Comparison of ENCODE assay signal across 23 cellular contexts in genomic region chr1:178266619-178267066, GRCh38.
A peak's percentile ranks its signal among the peaks of the same experiment; 100 is the strongest.
DNase-seq lines count a peak whose midpoint lies in the region; ATAC-seq and TF ChIP-seq lines count a peak whose summit lies in the region.
"Had no signal": no experiment of that assay in that cellular context is flagged by ENCODE, and none has a peak within 500 bp of the region (broad histone marks: within the 10 kb centered on the region; RNA-seq: fewer than 3 reads in every experiment).

No MANE protein-coding gene starts in this region.

- H3K9me3 ChIP-seq in Caco-2 (no peaks in the 10 kb centered on the region), HUES64 (ENCODE audit: insufficient read depth, low read depth, low read length) (no peaks in the 10 kb centered on the region), ectodermal cell (ENCODE audit: control insufficient read depth, low read length) (no peaks in the 10 kb centered on the region), upper lobe of left lung (no peaks in the 10 kb centered on the region)
- H3K9me3 ChIP-seq: body of pancreas, heart right ventricle had no signal

- H3K9ac ChIP-seq in HUES64 (ENCODE audit: low read depth, low read length): peak overlapping the region; percentile 74

- TF ChIP-seq EP300 in upper lobe of left lung (IDR thresholded peaks at IDR 0.05): no peak

- CTCF ChIA-PET in Caco-2 (lab: Charles Lee): no interaction called here

- H3K4me1 ChIP-seq in Caco-2: peaks cover 64% of the 10 kb centered on the region
- peaks cover 85% of the 10 kb centered on the region for H3K4me1 ChIP-seq in HUES64 (ENCODE audit: insufficient read depth, low read length)
- peaks cover 17% of the 10 kb centered on the region for H3K4me1 ChIP-seq in ectodermal cell (ENCODE audit: control insufficient read depth, insufficient read depth, low read length)
- H3K4me1 ChIP-seq in upper lobe of left lung: peaks cover 0 to 15% (median 6%) of the 10 kb centered on the region in 4 donors

- H3K27ac ChIP-seq in HUES64 (ENCODE audit: low read depth, low read length): peak overlapping the region; percentile 94
- peak overlapping the region; percentile 38 for H3K27ac ChIP-seq in ectodermal cell (ENCODE audit: insufficient read depth, low read depth, low read length, poor library complexity, severe bottlenecking)
- no peak overlapping the region for H3K27ac ChIP-seq in upper lobe of left lung
- H3K27ac ChIP-seq: body of pancreas, C4-2B had no signal

- DNase-seq in Caco-2 (no peak), iPS-NIHi7 (ENCODE audit: extremely low spot score) (peak; percentile 52), upper lobe of left lung (no peak), G401 (ENCODE audit: low spot score) (no peak), Right ventricle myocardium superior (no peak)
- DNase-seq: activated CD4-positive, alpha-beta T cell treated with anti-CD3 and anti-CD28 coated beads, Interleukin-2, amount 10 ng/mL, durations not matched to agents 7 days and 5 days; activated naive CD8-positive, alpha-beta T cell treated with anti-CD3 and anti-CD28 coated beads, Interleukin-2, amount 50 U/mL, for 24 hours; body of pancreas; heart right ventricle; midbrain; NCI-H1092 treated with DMSO at 0.1 percent for 48 hours; NCI-H2081; NCI-H524; posterior cingulate gyrus; SIG-M5 had no signal

- POLR2A ChIA-PET in Caco-2 (lab: Charles Lee): interaction anchor here (0.6 kb wide), 1 partner anchor 1610 kb away, joined by 4 read pairs; no protein-coding TSS in a partner anchor

- TF ChIP-seq CTCF in Caco-2 (IDR thresholded peaks at IDR 0.05; ENCODE audit: insufficient read depth in 1 of 2, low read depth in 1 of 2, low read length in 1 of 2, severe bottlenecking in 1 of 2, unreplicated experiment in 1 of 2): no peak
- no peak for TF ChIP-seq CTCF in upper lobe of left lung (IDR thresholded peaks at IDR 0.05)

- in situ Hi-C loops in G401 (cut with HindIII; ENCODE audit: low sequenced_read_pairs): no loop called here

- H3K27me3 ChIP-seq in Caco-2 (replicated peaks; ENCODE audit: control insufficient read depth, insufficient read depth, low read length) (no peaks in the 10 kb centered on the region), HUES64 (ENCODE audit: insufficient read depth, low read length) (no peaks in the 10 kb centered on the region), ectodermal cell (ENCODE audit: control insufficient read depth, insufficient read depth, low read length, poor library complexity, severe bottlenecking) (no peaks in the 10 kb centered on the region), upper lobe of left lung (no peaks in the 10 kb centered on the region)
- H3K27me3 ChIP-seq: body of pancreas, heart right ventricle had no signal

- intact Hi-C loops in Caco-2 (cut with micrococcal nuclease; ENCODE audit: unreplicated experiment): loop anchor here (1.0 kb wide), 1 partner anchor 140 kb away; no protein-coding TSS in a partner anchor
- intact Hi-C loops in Right ventricle myocardium superior (cut with DNase I): no loop called here

- BruUV-seq in Caco-2 (replicated peaks; lab: Mats Ljungman, UMichigan): no TSS peak

- peak overlapping the region; percentile 96 for H3K27ac Mint-ChIP-seq in Caco-2 (ENCODE audit: unreplicated experiment)
- H3K27ac Mint-ChIP-seq: activated CD4-positive, alpha-beta T cell treated with anti-CD3 and anti-CD28 coated beads, Interleukin-2, amount 10 ng/mL, durations not matched to agents 7 days and 5 days; activated naive CD8-positive, alpha-beta T cell treated with anti-CD3 and anti-CD28 coated beads, Interleukin-2, amount 50 U/mL, for 24 hours; natural killer cell treated with Interleukin-12 subunit alpha and Interleukin-12 subunit beta and Interleukin-15 and Interleukin-18, amount 100 ng/mL, for 72 hours; T-helper 1 cell treated with Interleukin-12 subunit alpha and Interleukin-12 subunit beta and Interleukin-4 antibody, amounts not matched to agents 30 μg/mL and 1 μg/mL, for 36 hours had no signal

- WGBS in HUES64: 6% methylated on average over 4 of the region's 4 CpGs
- WGBS in ectodermal cell, 2 experiments: 14 to 20% methylated on average over 4 of the region's 4 CpGs
- whole genome bisulfite sequencing in upper lobe of left lung, 2 donors: 87 to 94% methylated on average over 4 of the region's 4 CpGs

- peaks cover 26% of the 10 kb centered on the region for H3K9me3 Mint-ChIP-seq in Caco-2 (ENCODE audit: unreplicated experiment)
- H3K9me3 Mint-ChIP-seq: activated CD4-positive, alpha-beta T cell treated with anti-CD3 and anti-CD28 coated beads, Interleukin-2, amount 10 ng/mL, durations not matched to agents 7 days and 5 days; activated naive CD8-positive, alpha-beta T cell treated with anti-CD3 and anti-CD28 coated beads, Interleukin-2, amount 50 U/mL, for 24 hours; T-helper 1 cell treated with Interleukin-12 subunit alpha and Interleukin-12 subunit beta and Interleukin-4 antibody, amounts not matched to agents 30 μg/mL and 1 μg/mL, for 36 hours had no signal

- ATAC-seq in upper lobe of left lung (ENCODE audit: low FRiP score in 2 of 2) (no peak), Right ventricle myocardium superior (ENCODE audit: poor library complexity) (no peak), HG02759 (IDR thresholded peaks at IDR 0.05; ENCODE audit: unreplicated experiment) (no peak)
- ATAC-seq: activated naive CD8-positive, alpha-beta T cell treated with anti-CD3 and anti-CD28 coated beads, Interleukin-2, amount 50 U/mL, for 24 hours; body of pancreas; GM12878; heart right ventricle; natural killer cell treated with Interleukin-12 subunit alpha and Interleukin-12 subunit beta and Interleukin-15 and Interleukin-18, amount 100 ng/mL, for 72 hours; sciatic nerve had no signal

- no peak overlapping the region for H3K4me3 Mint-ChIP-seq in Caco-2 (ENCODE audit: unreplicated experiment)
- H3K4me3 Mint-ChIP-seq: activated CD4-positive, alpha-beta T cell treated with anti-CD3 and anti-CD28 coated beads, Interleukin-2, amount 10 ng/mL, durations not matched to agents 7 days and 5 days; activated naive CD8-positive, alpha-beta T cell treated with anti-CD3 and anti-CD28 coated beads, Interleukin-2, amount 50 U/mL, for 24 hours; natural killer cell treated with Interleukin-12 subunit alpha and Interleukin-12 subunit beta and Interleukin-15 and Interleukin-18, amount 100 ng/mL, for 72 hours; T-helper 1 cell treated with Interleukin-12 subunit alpha and Interleukin-12 subunit beta and Interleukin-4 antibody, amounts not matched to agents 30 μg/mL and 1 μg/mL, for 36 hours had no signal

- H3K36me3 ChIP-seq in Caco-2 (ENCODE audit: control insufficient read depth, insufficient read depth, low read length): no peaks in the 10 kb centered on the region
- no peaks in the 10 kb centered on the region for H3K36me3 ChIP-seq in HUES64 (ENCODE audit: insufficient read depth, low read length)
- H3K36me3 ChIP-seq in ectodermal cell (ENCODE audit: control insufficient read depth, insufficient read depth, low read length): no peaks in the 10 kb centered on the region
- no peaks in the 10 kb centered on the region for H3K36me3 ChIP-seq in upper lobe of left lung
- H3K36me3 ChIP-seq: heart right ventricle had no signal

- TF ChIP-seq POLR2A in upper lobe of left lung (IDR thresholded peaks at IDR 0.05): no peak

- H3K4me1 Mint-ChIP-seq in Caco-2 (ENCODE audit: low read depth, unreplicated experiment): peaks cover 44% of the 10 kb centered on the region
- H3K4me1 Mint-ChIP-seq: activated CD4-positive, alpha-beta T cell treated with anti-CD3 and anti-CD28 coated beads, Interleukin-2, amount 10 ng/mL, durations not matched to agents 7 days and 5 days; activated naive CD8-positive, alpha-beta T cell treated with anti-CD3 and anti-CD28 coated beads, Interleukin-2, amount 50 U/mL, for 24 hours had no signal

- H3K27me3 Mint-ChIP-seq in Caco-2 (ENCODE audit: insufficient read depth, unreplicated experiment): no peaks in the 10 kb centered on the region
- H3K27me3 Mint-ChIP-seq: activated CD4-positive, alpha-beta T cell treated with anti-CD3 and anti-CD28 coated beads, Interleukin-2, amount 10 ng/mL, durations not matched to agents 7 days and 5 days; activated naive CD8-positive, alpha-beta T cell treated with anti-CD3 and anti-CD28 coated beads, Interleukin-2, amount 50 U/mL, for 24 hours; natural killer cell treated with Interleukin-12 subunit alpha and Interleukin-12 subunit beta and Interleukin-15 and Interleukin-18, amount 100 ng/mL, for 72 hours had no signal

- no peak overlapping the region for H3K4me3 ChIP-seq in Caco-2 (ENCODE audit: low read depth, low read length)
- H3K4me3 ChIP-seq in HUES64 (ENCODE audit: low read length): peak overlapping the region; percentile 39
- H3K4me3 ChIP-seq in ectodermal cell (ENCODE audit: insufficient read depth, low read depth, low read length): no peak overlapping the region
- H3K4me3 ChIP-seq in upper lobe of left lung: no peak overlapping the region
- H3K4me3 ChIP-seq: body of pancreas, GM12878, heart right ventricle had no signal

- H3K36me3 Mint-ChIP-seq in Caco-2 (ENCODE audit: insufficient read depth, unreplicated experiment): peaks cover 10% of the 10 kb centered on the region
- H3K36me3 Mint-ChIP-seq: natural killer cell treated with Interleukin-12 subunit alpha and Interleukin-12 subunit beta and Interleukin-15 and Interleukin-18, amount 100 ng/mL, for 72 hours had no signal

Comparison
In these comparisons a context has a peak if more than half of its experiments do, and no peak if none do; other contexts are left out.
1. H3K27ac ChIP-seq: peak in HUES64 (single experiment) and ectodermal cell (single experiment); none in upper lobe of left lung (0 of 4).